In genomic region chr2:56231361-56231760, GRCh38 we compare ENCODE assay signal across 29 cellular contexts. TPM values are rescaled to one million over a fixed set of nuclear protein-coding genes. Genes with fewer than 3 reads are reported as not detected.
"Had no signal": no experiment of that assay in that cellular context is flagged by ENCODE, and none has a peak within 500 bp of the region (broad histone marks: within the 10 kb centered on the region; RNA-seq: fewer than 3 reads in every experiment).

No MANE protein-coding gene starts in this region.

- H3K4me1 Mint-ChIP-seq: activated CD4-positive, alpha-beta T cell treated with anti-CD3 and anti-CD28 coated beads for 36 hours; activated naive CD8-positive, alpha-beta T cell treated with anti-CD3 and anti-CD28 coated beads, Interleukin-2, amount 10 ng/mL, durations not matched to agents 7 days and 5 days; T-cell had no signal

- H3K27me3 ChIP-seq: adrenal gland, colonic mucosa, MG63, Peyer's patch had no signal

- H3K4me3 ChIP-seq: adrenal gland, colonic mucosa, MG63, Peyer's patch had no signal

- H3K36me3 ChIP-seq: adrenal gland, colonic mucosa, MG63, Peyer's patch had no signal

- H3K4me1 ChIP-seq: adrenal gland, colonic mucosa, Peyer's patch had no signal

- ATAC-seq: activated CD4-positive, alpha-beta T cell treated with anti-CD3 and anti-CD28 coated beads for 36 hours; activated CD8-positive, alpha-beta T cell treated with anti-CD3 and anti-CD28 coated beads for 36 hours; activated T-cell treated with anti-CD3 and anti-CD28 coated beads, Interleukin-2, amount 50 U/mL, for 72 hours; T-cell had no signal

- H3K27ac ChIP-seq: adrenal gland, colonic mucosa, Peyer's patch had no signal

- H3K9me3 Mint-ChIP-seq: activated CD8-positive, alpha-beta T cell treated with anti-CD3 and anti-CD28 coated beads for 36 hours; activated T-helper 2 cell treated with anti-CD3 and anti-CD28 coated beads, Interferon-gamma antibody, Interleukin-2, Interleukin-4, amounts not matched to agents 10 μg/mL and 5 μg/mL and 100 μg/mL, durations not matched to agents 14 hours and 24 hours and 36 hours had no signal

- H3K36me3 Mint-ChIP-seq: activated naive CD8-positive, alpha-beta T cell treated with anti-CD3 and anti-CD28 coated beads, Interleukin-2, amount 10 ng/mL, durations not matched to agents 7 days and 5 days; T-cell had no signal

- DNase-seq: activated CD4-positive, alpha-beta T cell treated with anti-CD3 and anti-CD28 coated beads for 36 hours; activated CD4-positive, alpha-beta T cell treated with anti-CD3 and anti-CD28 coated beads, Interleukin-2, amount 50 U/mL, for 1 hour; activated CD4-positive, CD25-positive, alpha-beta regulatory T cell; activated CD8-positive, alpha-beta memory T cell treated with anti-CD3 and anti-CD28 coated beads, Interleukin-2, amount 50 U/mL, for 4 hours; activated CD8-positive, alpha-beta T cell treated with anti-CD3 and anti-CD28 coated beads for 36 hours; activated gamma-delta T cell treated with Interleukin-2 at 50 U/mL for 16 hours; activated naive CD4-positive, alpha-beta T cell treated with anti-CD3 and anti-CD28 coated beads, Interleukin-2, amount 50 U/mL, for 16 hours; activated naive CD8-positive, alpha-beta T cell treated with anti-CD3 and anti-CD28 coated beads, Interleukin-2, amount 10 ng/mL, durations not matched to agents 7 days and 5 days; activated T-cell treated with anti-CD3 and anti-CD28 coated beads, Interleukin-2, amount 50 U/mL, for 72 hours; adrenal gland; caudate nucleus; colonic mucosa; MG63; MV-4-11; NCI-H1092 treated with DMSO at 0.1 percent for 48 hours; NCI-H1436; NCI-H1694 treated with DMSO at 0.1 percent for 48 hours; NCI-H2029 treated with DMSO at 0.1 percent for 48 hours; NCI-H510A treated with DMSO at 0.1 percent for 48 hours; NCI-H69; NK-92 treated with Interleukin-12 subunit alpha and Interleukin-12 subunit beta, amount 100 ng/mL, for 24 hours; OCI-M1; Peyer's patch; SHP77 treated with DMSO at 0.1 percent for 48 hours; T-cell; T-helper 2 cell; T1000 had no signal

- H3K4me3 Mint-ChIP-seq: activated CD4-positive, alpha-beta T cell treated with anti-CD3 and anti-CD28 coated beads for 36 hours; activated CD8-positive, alpha-beta T cell treated with anti-CD3 and anti-CD28 coated beads for 36 hours; activated naive CD8-positive, alpha-beta T cell treated with anti-CD3 and anti-CD28 coated beads, Interleukin-2, amount 10 ng/mL, durations not matched to agents 7 days and 5 days; activated T-cell treated with anti-CD3 and anti-CD28 coated beads, Interleukin-2, amount 50 U/mL, for 72 hours; T-cell had no signal

- H3K27me3 Mint-ChIP-seq: activated CD4-positive, alpha-beta T cell treated with anti-CD3 and anti-CD28 coated beads for 36 hours; activated CD8-positive, alpha-beta T cell treated with anti-CD3 and anti-CD28 coated beads for 36 hours; activated naive CD8-positive, alpha-beta T cell treated with anti-CD3 and anti-CD28 coated beads, Interleukin-2, amount 10 ng/mL, durations not matched to agents 7 days and 5 days; T-cell had no signal

- H3K27ac Mint-ChIP-seq: activated CD4-positive, alpha-beta T cell treated with anti-CD3 and anti-CD28 coated beads for 36 hours; activated CD8-positive, alpha-beta T cell treated with anti-CD3 and anti-CD28 coated beads for 36 hours; activated naive CD8-positive, alpha-beta T cell treated with anti-CD3 and anti-CD28 coated beads, Interleukin-2, amount 10 ng/mL, durations not matched to agents 7 days and 5 days; activated T-cell treated with anti-CD3 and anti-CD28 coated beads, Interleukin-2, amount 50 U/mL, for 72 hours; activated T-helper 2 cell treated with anti-CD3 and anti-CD28 coated beads, Interferon-gamma antibody, Interleukin-2, Interleukin-4, amounts not matched to agents 10 μg/mL and 5 μg/mL and 100 μg/mL, durations not matched to agents 14 hours and 24 hours and 36 hours; T-cell had no signal

- H3K9me3 ChIP-seq: adrenal gland, colonic mucosa, MG63, Peyer's patch had no signal

RNA-seq across cellular contexts. Expression of gene CCDC85A, which starts 47.6 kb away (rescaled TPM):
- total RNA-seq: activated CD4-positive, alpha-beta T cell treated with anti-CD3 and anti-CD28 coated beads for 36 hours; activated CD8-positive, alpha-beta T cell treated with anti-CD3 and anti-CD28 coated beads for 36 hours; activated naive CD8-positive, alpha-beta T cell treated with anti-CD3 and anti-CD28 coated beads, Interleukin-2, amount 10 ng/mL, durations not matched to agents 7 days and 5 days; activated T-cell treated with anti-CD3 and anti-CD28 coated beads, Interleukin-2, amount 50 U/mL, for 72 hours; activated T-helper 2 cell treated with anti-CD3 and anti-CD28 coated beads, Interferon-gamma antibody, Interleukin-2, Interleukin-4, amounts not matched to agents 10 μg/mL and 5 μg/mL and 100 μg/mL, durations not matched to agents 14 hours and 24 hours and 36 hours; SK-MEL-5; T-cell had no signal
